In genomic region chr1:158027485-158027884, GRCh38 we compare ENCODE assay signal across 19 cellular contexts. TPM values are rescaled to one million over a fixed set of nuclear protein-coding genes. Genes with fewer than 3 reads are reported as not detected.
DNase-seq lines count a peak whose midpoint lies in the region; ATAC-seq and TF ChIP-seq lines count a peak whose summit lies in the region.
"Had no signal": no experiment of that assay in that cellular context is flagged by ENCODE, and none has a peak within 500 bp of the region (broad histone marks: within the 10 kb centered on the region; RNA-seq: fewer than 3 reads in every experiment).

No MANE protein-coding gene starts in this region.

- H3K9me3 ChIP-seq in RWPE2 (ENCODE audit: severe bottlenecking), result no peaks in the 10 kb centered on the region
- no peaks in the 10 kb centered on the region for H3K9me3 ChIP-seq in left lung
- no peaks in the 10 kb centered on the region for H3K9me3 ChIP-seq in subcutaneous abdominal adipose tissue (ENCODE audit: control insufficient read depth in 5 of 5, low read length in 5 of 5)

- no peak for ATAC-seq in GM23338
- ATAC-seq in RWPE2 (ENCODE audit: low read depth), result no peak
- peak; percentile 43 for ATAC-seq in left lung
- ATAC-seq in HG03097 (IDR thresholded peaks at IDR 0.05; ENCODE audit: low FRiP score, unreplicated experiment), result no peak
- ATAC-seq: HepG2 had no signal

- no peak overlapping the region; the same call in 1 of the 2 replicates for H3K27ac Mint-ChIP-seq in GM23338
- H3K27ac Mint-ChIP-seq in activated T-helper 2 cell treated with anti-CD3 and anti-CD28 coated beads, Interferon-gamma antibody, Interleukin-2, Interleukin-4, amounts not matched to agents 10 μg/mL and 5 μg/mL and 100 μg/mL, durations not matched to agents 14 hours and 24 hours and 36 hours, result no peak overlapping the region
- H3K27ac Mint-ChIP-seq: CD4-positive, CD25-positive, alpha-beta regulatory T cell had no signal

- peaks cover 11% of the 10 kb centered on the region for H3K27me3 Mint-ChIP-seq in GM23338 (ENCODE audit: insufficient read depth, low read depth, poor library complexity)
- no peaks in the 10 kb centered on the region for H3K27me3 Mint-ChIP-seq in activated T-helper 2 cell treated with anti-CD3 and anti-CD28 coated beads, Interferon-gamma antibody, Interleukin-2, Interleukin-4, amounts not matched to agents 10 μg/mL and 5 μg/mL and 100 μg/mL, durations not matched to agents 14 hours and 24 hours and 36 hours (ENCODE audit: low read depth)
- H3K27me3 Mint-ChIP-seq: CD4-positive, CD25-positive, alpha-beta regulatory T cell had no signal

- H3K36me3 Mint-ChIP-seq in GM23338 (ENCODE audit: low read depth), result peaks cover 23% of the 10 kb centered on the region
- H3K36me3 Mint-ChIP-seq in activated T-helper 2 cell treated with anti-CD3 and anti-CD28 coated beads, Interferon-gamma antibody, Interleukin-2, Interleukin-4, amounts not matched to agents 10 μg/mL and 5 μg/mL and 100 μg/mL, durations not matched to agents 14 hours and 24 hours and 36 hours (ENCODE audit: low read depth), result no peaks in the 10 kb centered on the region
- H3K36me3 Mint-ChIP-seq: CD4-positive, CD25-positive, alpha-beta regulatory T cell had no signal

- TF ChIP-seq CTCF in GM23338 (conservative IDR thresholded peaks at IDR 0.05; ENCODE audit: low read depth in 2 of 2), result no peak
- no peak for TF ChIP-seq CTCF in RWPE2 (IDR thresholded peaks at IDR 0.05; ENCODE audit: poor library complexity, severe bottlenecking)
- no peak for TF ChIP-seq CTCF in left lung (IDR thresholded peaks at IDR 0.05)

- H3K9me3 Mint-ChIP-seq in GM23338, result no peaks in the 10 kb centered on the region
- H3K9me3 Mint-ChIP-seq in activated T-helper 2 cell treated with anti-CD3 and anti-CD28 coated beads, Interferon-gamma antibody, Interleukin-2, Interleukin-4, amounts not matched to agents 10 μg/mL and 5 μg/mL and 100 μg/mL, durations not matched to agents 14 hours and 24 hours and 36 hours, result no peaks in the 10 kb centered on the region
- H3K9me3 Mint-ChIP-seq: CD4-positive, CD25-positive, alpha-beta regulatory T cell had no signal

- no peaks in the 10 kb centered on the region for H3K27me3 ChIP-seq in GM23338 (ENCODE audit: insufficient read depth)
- H3K27me3 ChIP-seq in RWPE2 (ENCODE audit: insufficient read depth, poor library complexity, severe bottlenecking), result no peaks in the 10 kb centered on the region
- H3K27me3 ChIP-seq in left lung, result no peaks in the 10 kb centered on the region
- no peaks in the 10 kb centered on the region for H3K27me3 ChIP-seq in subcutaneous abdominal adipose tissue (ENCODE audit: control insufficient read depth in 5 of 5, insufficient read depth in 4 of 5, low read length in 5 of 5)

- H2AFZ ChIP-seq in GM23338, result no peak overlapping the region

- H3K79me2 ChIP-seq in GM23338 (replicated peaks; ENCODE audit: insufficient read depth), result peaks cover 55% of the 10 kb centered on the region

- H3K4me3 Mint-ChIP-seq in GM23338, result no peak overlapping the region
- no peak overlapping the region for H3K4me3 Mint-ChIP-seq in activated T-helper 2 cell treated with anti-CD3 and anti-CD28 coated beads, Interferon-gamma antibody, Interleukin-2, Interleukin-4, amounts not matched to agents 10 μg/mL and 5 μg/mL and 100 μg/mL, durations not matched to agents 14 hours and 24 hours and 36 hours (ENCODE audit: low read depth)
- H3K4me3 Mint-ChIP-seq: CD4-positive, CD25-positive, alpha-beta regulatory T cell had no signal

- peaks cover 48% of the 10 kb centered on the region for H3K4me1 Mint-ChIP-seq in GM23338
- no peaks in the 10 kb centered on the region for H3K4me1 Mint-ChIP-seq in activated T-helper 2 cell treated with anti-CD3 and anti-CD28 coated beads, Interferon-gamma antibody, Interleukin-2, Interleukin-4, amounts not matched to agents 10 μg/mL and 5 μg/mL and 100 μg/mL, durations not matched to agents 14 hours and 24 hours and 36 hours (ENCODE audit: low read depth)
- H3K4me1 Mint-ChIP-seq: CD4-positive, CD25-positive, alpha-beta regulatory T cell had no signal

- no peaks in the 10 kb centered on the region for H3K9me2 ChIP-seq in GM23338 (ENCODE audit: insufficient read depth)

- H3K9ac ChIP-seq in subcutaneous abdominal adipose tissue (ENCODE audit: low read length in 5 of 5), result no peak overlapping the region
- H3K9ac ChIP-seq: KMS-11 had no signal

- DNase-seq in GM23338 (ENCODE audit: low spot score), result no peak
- DNase-seq in RWPE2 (ENCODE audit: low spot score), result no peak
- DNase-seq in left lung, result no peak
- DNase-seq in globus pallidus (ENCODE audit: low spot score), result no peak
- no peak for DNase-seq in activated T-helper 2 cell treated with anti-CD3 and anti-CD28 coated beads, Interferon-gamma antibody, Interleukin-2, Interleukin-4, amounts not matched to agents 10 μg/mL and 5 μg/mL and 100 μg/mL, durations not matched to agents 14 hours and 24 hours and 36 hours (ENCODE audit: low spot score)
- no peak for DNase-seq in SIG-M5 treated with dmso at 0.1 percent for 504 hours (lab: John Stamatoyannopoulos, UW; ENCODE audit: unreplicated experiment)
- DNase-seq: CD4-positive, CD25-positive, alpha-beta regulatory T cell; DMS79; NCI-H1105 treated with DMSO at 0.1 percent for 48 hours; NCI-H2081; NCI-H2171; NCI-H345; NCI-H774; Right ventricle myocardium superior had no signal

- H3K4me3 ChIP-seq in GM23338, result no peak overlapping the region
- H3K4me3 ChIP-seq in RWPE2 (ENCODE audit: severe bottlenecking), result no peak overlapping the region
- H3K4me3 ChIP-seq in left lung, result no peak overlapping the region
- H3K4me3 ChIP-seq in subcutaneous abdominal adipose tissue (ENCODE audit: low read depth in 1 of 5, low read length in 5 of 5), result no peak overlapping the region

- no peak overlapping the region for H3K4me2 ChIP-seq in GM23338
- H3K4me2 ChIP-seq: KMS-11 had no signal

- peak overlapping the region; percentile 39; the same call in 1 of the 2 replicates for H3K27ac ChIP-seq in GM23338 (ENCODE audit: low read depth)
- H3K27ac ChIP-seq in RWPE2 (ENCODE audit: poor library complexity, severe bottlenecking), result peak overlapping the region; percentile 74
- H3K27ac ChIP-seq in left lung, result no peak overlapping the region
- peak overlapping the region; percentile 26 for H3K27ac ChIP-seq in subcutaneous abdominal adipose tissue (ENCODE audit: low read depth, low read length)
- H3K27ac ChIP-seq: KMS-11 had no signal

- no peaks in the 10 kb centered on the region for H3F3A ChIP-seq in GM23338 (replicated peaks; ENCODE audit: low read depth)

- H3K36me3 ChIP-seq in GM23338 (ENCODE audit: insufficient read depth), result no peaks in the 10 kb centered on the region
- peaks cover 41% of the 10 kb centered on the region for H3K36me3 ChIP-seq in RWPE2 (ENCODE audit: low read depth)
- no peaks in the 10 kb centered on the region for H3K36me3 ChIP-seq in left lung
- peaks cover 0 to 15% (median 11%) of the 10 kb centered on the region in 5 donors for H3K36me3 ChIP-seq in subcutaneous abdominal adipose tissue (ENCODE audit: control insufficient read depth in 5 of 5, insufficient read depth in 5 of 5, low read length in 5 of 5)

- intact Hi-C loops in left lung (cut with DNase I), result no loop called here
- intact Hi-C loops in activated T-helper 2 cell treated with anti-CD3 and anti-CD28 coated beads, Interferon-gamma antibody, Interleukin-2, Interleukin-4, amounts not matched to agents 10 μg/mL and 5 μg/mL and 100 μg/mL, durations not matched to agents 14 hours and 24 hours and 36 hours (cut with micrococcal nuclease), result no loop called here

- H3K4me1 ChIP-seq in GM23338 (ENCODE audit: insufficient read depth) (peaks cover 20% of the 10 kb centered on the region), RWPE2 (ENCODE audit: insufficient read depth, poor library complexity, severe bottlenecking) (peaks cover 26% of the 10 kb centered on the region), left lung (peaks cover 20% of the 10 kb centered on the region in 2 donors), subcutaneous abdominal adipose tissue (ENCODE audit: control insufficient read depth in 5 of 5, insufficient read depth in 5 of 5, low read length in 5 of 5) (peaks cover 14 to 46% (median 40%) of the 10 kb centered on the region in 5 donors)

- no peaks in the 10 kb centered on the region for H4K20me1 ChIP-seq in GM23338 (replicated peaks; ENCODE audit: insufficient read depth)

TF ChIP-seq in GM23338, 12 proteins besides CTCF, POLR2A, EP300 and RAD21 (continues in another document):
- TF ChIP-seq EZH2 (IDR thresholded peaks at IDR 0.05; ENCODE audit: low read depth, unreplicated experiment), result no peak
- no peak for TF ChIP-seq STAT1 (IDR thresholded peaks at IDR 0.05; ENCODE audit: unreplicated experiment)
- TF ChIP-seq ZNF331 (CRISPR knock-in tag; IDR thresholded peaks at IDR 0.05; ENCODE audit: low read depth), result no peak
- no peak for TF ChIP-seq EZH2phosphoT487 (IDR thresholded peaks at IDR 0.05; ENCODE audit: unreplicated experiment)

RNA-seq across cellular contexts. Expression of gene KIRREL1, which starts 34.0 kb away (rescaled TPM):
- 35.2 and 41.0 TPM in 2 replicates for total RNA-seq in GM23338 (2014; rRNA removed; shearing (Covaris generic))
- 5.1 and 5.6 TPM in 2 replicates for polyA plus RNA-seq in GM23338 (2016; fragmentation: Nextera tagmentation; extraction: Ambion mirVana)
- total RNA-seq in left lung, result 10 to 100 TPM; 54.2 to 56.7 TPM
- total RNA-seq in activated T-helper 2 cell treated with anti-CD3 and anti-CD28 coated beads, Interferon-gamma antibody, Interleukin-2, Interleukin-4, amounts not matched to agents 10 μg/mL and 5 μg/mL and 100 μg/mL, durations not matched to agents 14 hours and 24 hours and 36 hours, result not detected in 2 replicates
- total RNA-seq: CD4-positive, CD25-positive, alpha-beta regulatory T cell; OCI-LY7 had no signal
- polyA plus RNA-seq: CD4-positive, CD25-positive, alpha-beta regulatory T cell had no signal

Comparison
In these comparisons a context has a peak if more than half of its experiments do, and no peak if none do; other contexts are left out.
1. H3K27ac ChIP-seq: peak in GM23338 (single experiment), RWPE2 (single experiment) and subcutaneous abdominal adipose tissue (single experiment); none in left lung (0 of 2).
2. RNA of gene KIRREL1, which starts 34.0 kb away (total RNA-seq): 54.2 to 56.7 TPM in left lung and 35.2 to 41.0 TPM in GM23338; not detected in activated T-helper 2 cell treated with anti-CD3 and anti-CD28 coated beads, Interferon-gamma antibody, Interleukin-2, Interleukin-4, amounts not matched to agents 10 μg/mL and 5 μg/mL and 100 μg/mL, durations not matched to agents 14 hours and 24 hours and 36 hours; every median in the first group is over 10 times any median in the second.